9 cellular contexts compared by ENCODE assay signal in genomic region chr10:97500297-97500575, GRCh38. TPM values are rescaled to one million over a fixed set of nuclear protein-coding genes. Genes with fewer than 3 reads are reported as not detected.
A peak's percentile ranks its signal among the peaks of the same experiment; 100 is the strongest.
DNase-seq lines count a peak whose midpoint lies in the region; ATAC-seq, FAIRE-seq and TF ChIP-seq lines count a peak whose summit lies in the region.
"Had no signal": no experiment of that assay in that cellular context is flagged by ENCODE, and none has a peak within 500 bp of the region (broad histone marks: within the 10 kb centered on the region; RNA-seq: fewer than 3 reads in every experiment).

No MANE protein-coding gene starts in this region.

- intact Hi-C loops in adrenal gland (cut with DNase I) = loop anchor here in 1 of 2 donors (5.0 kb wide), 1 partner anchor 42 kb away; no protein-coding TSS in a partner anchor

- ATAC-seq in HG02610 (IDR thresholded peaks at IDR 0.05; ENCODE audit: unreplicated experiment) (no peak), GM21423 (IDR thresholded peaks at IDR 0.05; ENCODE audit: unreplicated experiment) (no peak)

- no peak for DNase-seq in HFFc6
- no peak for DNase-seq in adrenal gland
- no peak for DNase-seq in keratinocyte (ENCODE audit: low read depth, low spot score)
- no peak for DNase-seq in smooth muscle cell (lab: John Stamatoyannopoulos, UW; ENCODE audit: unreplicated experiment)
- no peak for DNase-seq in NCI-H526 treated with DMSO at 0.1 percent for 48 hours (lab: John Stamatoyannopoulos, UW)
- no peak for DNase-seq in NCI-H1436 (lab: John Stamatoyannopoulos, UW)

- peak overlapping the region in 3 of 5 donors; percentile 82 to 93 (median 89) for H3K27ac ChIP-seq in adrenal gland
- no peak overlapping the region for H3K27ac ChIP-seq in keratinocyte (ENCODE audit: control insufficient read depth, insufficient read depth, low read length)
- H3K27ac ChIP-seq in smooth muscle cell (ENCODE audit: low read depth) = peak overlapping the region; percentile 87
- H3K27ac ChIP-seq: SK-N-MC had no signal

- H3F3A ChIP-seq in smooth muscle cell (ENCODE audit: low read depth) = no peaks in the 10 kb centered on the region

- peak overlapping the region; percentile 81 for H3K4me2 ChIP-seq in keratinocyte (ENCODE audit: control insufficient read depth, extremely low read depth, insufficient read depth, low read depth, low read length)
- H3K4me2 ChIP-seq in smooth muscle cell = peak overlapping the region; percentile 88

- TF ChIP-seq CTCF in HFFc6 (IDR thresholded peaks at IDR 0.05) (no peak), adrenal gland (IDR thresholded peaks at IDR 0.05) (no peak), keratinocyte (optimal IDR thresholded peaks at IDR 0.05 in 1 of 3, IDR thresholded peaks at IDR 0.05 in 1 of 3, conservative IDR thresholded peaks at IDR 0.05 in 1 of 3; ENCODE audit: extremely low read depth in 1 of 3, insufficient read depth in 2 of 3, low read length in 3 of 3) (no peak), smooth muscle cell (IDR thresholded peaks at IDR 0.05; ENCODE audit: borderline replicate concordance, insufficient read depth, poor library complexity, severe bottlenecking) (no peak)

- H3K36me3 Mint-ChIP-seq in HFFc6 (ENCODE audit: low read depth) = no peaks in the 10 kb centered on the region; the same call in 1 of the 2 replicates

- no peaks in the 10 kb centered on the region for H3K9me1 ChIP-seq in keratinocyte (ENCODE audit: control insufficient read depth, extremely low read depth, insufficient read depth, low read length)

- FAIRE-seq in keratinocyte (lab: Jason Lieb, UNC) = no peak

- no peaks in the 10 kb centered on the region for H3K36me3 ChIP-seq in adrenal gland (replicated peaks in 1 of 2)
- peaks cover 0 to 2% of the 10 kb centered on the region in 2 experiments for H3K36me3 ChIP-seq in keratinocyte (ENCODE audit: control insufficient read depth in 2 of 2, extremely low read depth in 1 of 2, insufficient read depth in 2 of 2, low read length in 2 of 2)
- H3K36me3 ChIP-seq in smooth muscle cell (ENCODE audit: low read depth) = no peaks in the 10 kb centered on the region

- H3K27me3 ChIP-seq in adrenal gland (no peaks in the 10 kb centered on the region), keratinocyte (ENCODE audit: control insufficient read depth, extremely low read depth, insufficient read depth, low read length) (no peaks in the 10 kb centered on the region), smooth muscle cell (ENCODE audit: low read depth) (no peaks in the 10 kb centered on the region)

- H3K27ac Mint-ChIP-seq in HFFc6 = peak overlapping the region; percentile 83

- H3K4me1 Mint-ChIP-seq in HFFc6 (ENCODE audit: low read depth) = peaks cover 43% of the 10 kb centered on the region

- H3K9me3 ChIP-seq in adrenal gland (replicated peaks in 1 of 3) = no peaks in the 10 kb centered on the region
- H3K9me3 ChIP-seq in keratinocyte (ENCODE audit: control insufficient read depth, low read depth, low read length) = no peaks in the 10 kb centered on the region
- no peaks in the 10 kb centered on the region for H3K9me3 ChIP-seq in smooth muscle cell (replicated peaks; ENCODE audit: low read depth)

- H3K9ac ChIP-seq in keratinocyte (ENCODE audit: control insufficient read depth, extremely low read depth, insufficient read depth, low read length) (peak overlapping the region; percentile 77), smooth muscle cell (ENCODE audit: low read depth) (peak overlapping the region; percentile 76)

- no peak for TF ChIP-seq POLR2A in adrenal gland (IDR thresholded peaks at IDR 0.05)

- dilution Hi-C loops in keratinocyte (cut with MboI; ENCODE audit: extremely low pct_ligation_motif_present, low sequenced_read_pairs) = no loop called here

- H3K4me1 ChIP-seq in adrenal gland (replicated peaks in 1 of 2) (peaks cover 10 to 32% of the 10 kb centered on the region in 2 donors), keratinocyte (ENCODE audit: control insufficient read depth, extremely low read depth, insufficient read depth, low read length) (peaks cover 24% of the 10 kb centered on the region), smooth muscle cell (ENCODE audit: low read depth) (peaks cover 21% of the 10 kb centered on the region)

- H3K4me3 ChIP-seq in adrenal gland (peak overlapping the region in 1 of 4 donors; percentile 80), keratinocyte (ENCODE audit: control insufficient read depth in 2 of 3, extremely low read depth in 1 of 3, insufficient read depth in 2 of 3, low read depth in 1 of 3, low read length in 3 of 3) (peak overlapping the region; percentile 80 to 94 (median 92)), smooth muscle cell (peak overlapping the region; percentile 80)

- 68 to 88% (median 74%) methylated on average over 2 of the region's 2 CpGs for WGBS in adrenal gland, 4 donors
- WGBS in smooth muscle cell (ENCODE audit: low lambda C conversion rate) = 73% methylated on average over 2 of the region's 2 CpGs

- peak overlapping the region; percentile 92 for H3K4me3 Mint-ChIP-seq in HFFc6

- H4K20me1 ChIP-seq in keratinocyte (ENCODE audit: control insufficient read depth, extremely low read depth, insufficient read depth, low read length) (no peaks in the 10 kb centered on the region), smooth muscle cell (ENCODE audit: low read depth) (peaks cover 77% of the 10 kb centered on the region)

- no peaks in the 10 kb centered on the region for H3K9me3 Mint-ChIP-seq in HFFc6

- H3K27me3 Mint-ChIP-seq in HFFc6 (ENCODE audit: insufficient read depth) = no peaks in the 10 kb centered on the region; the same call in none of the 2 replicates

- peaks cover 83% of the 10 kb centered on the region for H3K79me2 ChIP-seq in keratinocyte (ENCODE audit: control insufficient read depth, insufficient read depth, low read length)
- peaks cover 86% of the 10 kb centered on the region for H3K79me2 ChIP-seq in smooth muscle cell (ENCODE audit: low read depth)

- H2AFZ ChIP-seq in keratinocyte (ENCODE audit: control insufficient read depth, low read length) (no peak overlapping the region), smooth muscle cell (ENCODE audit: low read depth) (no peak overlapping the region)

RNA-seq across cellular contexts. Expression of gene UBTD1, which starts 1.5 kb away (rescaled TPM):
- total RNA-seq in HFFc6 (2021; fragmentation: NEBNext Ultra II Directional; extraction: Animal tissue kit (Norgen Biotek cat#: 25700)) = 10 to 100 TPM; 31.3 to 42.1 (median 34.8) TPM
- total RNA-seq in adrenal gland (10 to 100 TPM; 11.6 to 24.2 (median 13.4) TPM), smooth muscle cell (26.5 and 27.1 TPM in 2 replicates)
- polyA plus RNA-seq in adrenal gland (10 to 100 TPM in 2 of 3 donors, 1 to 10 TPM in 1; 1.4 to 20.6 (median 17.4) TPM), keratinocyte (12.0 to 20.5 TPM (median 19.3 TPM) in 3 replicates), smooth muscle cell (59.9 and 61.5 TPM in 2 replicates)
- polyA plus RNA-seq in keratinocyte (2011; ENCODE audit: low read depth) = 3.5 TPM
- 13.3 and 33.4 TPM in 2 replicates for polyA plus RNA-seq in keratinocyte (2011; cell fraction: cytosol; rRNA removed)
- polyA plus RNA-seq in keratinocyte (2011; cell fraction: nucleus; rRNA removed) = 8.4 and 14.1 TPM in 2 replicates
- polyA plus RNA-seq in keratinocyte (2012; ENCODE audit: low replicate concordance) = 17.0 and 24.0 TPM in 2 replicates
- 6.8 to 19.4 TPM (median 11.6 TPM) in 3 replicates for polyA minus RNA-seq in keratinocyte
- 31.7 TPM for polyA minus RNA-seq in keratinocyte (2011; cell fraction: cytosol; rRNA and poly(A)+ RNA removed)
- 9.3 and 9.8 TPM in 2 replicates for polyA minus RNA-seq in keratinocyte (2011; cell fraction: nucleus; rRNA and poly(A)+ RNA removed)

RNA-seq across cellular contexts. Expression of gene MMS19, which starts 2.0 kb away (rescaled TPM):
- total RNA-seq in HFFc6 (2021; fragmentation: NEBNext Ultra II Directional; extraction: Animal tissue kit (Norgen Biotek cat#: 25700)) = 10 to 100 TPM; 53.8 to 61.2 (median 56.3) TPM
- total RNA-seq in adrenal gland = 100 to 1,000 TPM in 1 of 8 donors, 10 to 100 TPM in 7; 38.7 to 139 (median 58.6) TPM
- 10 to 100 TPM; 46.8 to 79.8 (median 68.4) TPM for polyA plus RNA-seq in adrenal gland
- polyA plus RNA-seq in keratinocyte = 72.5 to 74.8 TPM (median 74.4 TPM) in 3 replicates
- polyA plus RNA-seq in keratinocyte (2011; ENCODE audit: low read depth) = 15.5 TPM
- polyA plus RNA-seq in keratinocyte (2011; cell fraction: cytosol; rRNA removed) = 51.5 and 66.8 TPM in 2 replicates
- polyA plus RNA-seq in keratinocyte (2011; cell fraction: nucleus; rRNA removed) = 138 and 144 TPM in 2 replicates
- 46.0 and 61.3 TPM in 2 replicates for polyA plus RNA-seq in keratinocyte (2012; ENCODE audit: low replicate concordance)
- 110 to 140 TPM (median 133 TPM) in 3 replicates for polyA minus RNA-seq in keratinocyte
- 71.9 TPM for polyA minus RNA-seq in keratinocyte (2011; cell fraction: cytosol; rRNA and poly(A)+ RNA removed)
- 74.6 and 85.9 TPM in 2 replicates for polyA minus RNA-seq in keratinocyte (2011; cell fraction: nucleus; rRNA and poly(A)+ RNA removed)
- total RNA-seq in smooth muscle cell = 97.9 and 125 TPM in 2 replicates
- 76.8 and 81.4 TPM in 2 replicates for polyA plus RNA-seq in smooth muscle cell

RNA-seq across cellular contexts. Expression of gene ZDHHC16, which starts 54.3 kb away (rescaled TPM):
- 10 to 100 TPM; 60.7 to 64.9 (median 63.1) TPM for total RNA-seq in HFFc6 (2021; fragmentation: NEBNext Ultra II Directional; extraction: Animal tissue kit (Norgen Biotek cat#: 25700))
- total RNA-seq in adrenal gland (10 to 100 TPM; 18.8 to 42.0 (median 24.3) TPM), smooth muscle cell (48.5 and 50.3 TPM in 2 replicates)
- polyA plus RNA-seq in adrenal gland (10 to 100 TPM; 30.9 to 41.1 (median 38.4) TPM), keratinocyte (63.3 to 77.6 TPM (median 67.8 TPM) in 3 replicates), smooth muscle cell (73.3 and 81.1 TPM in 2 replicates)
- polyA plus RNA-seq in keratinocyte (2011; ENCODE audit: low read depth) = 25.8 TPM
- polyA plus RNA-seq in keratinocyte (2011; cell fraction: cytosol; rRNA removed) = 64.0 and 68.6 TPM in 2 replicates
- 49.2 and 49.4 TPM in 2 replicates for polyA plus RNA-seq in keratinocyte (2011; cell fraction: nucleus; rRNA removed)
- polyA plus RNA-seq in keratinocyte (2012; ENCODE audit: low replicate concordance) = 15.5 and 52.4 TPM in 2 replicates
- 109 to 143 TPM (median 132 TPM) in 3 replicates for polyA minus RNA-seq in keratinocyte
- polyA minus RNA-seq in keratinocyte (2011; cell fraction: cytosol; rRNA and poly(A)+ RNA removed) = 46.6 TPM
- 22.8 and 27.0 TPM in 2 replicates for polyA minus RNA-seq in keratinocyte (2011; cell fraction: nucleus; rRNA and poly(A)+ RNA removed)

RNA-seq across cellular contexts. Expression of gene EXOSC1, which starts 54.4 kb away (rescaled TPM):
- total RNA-seq in HFFc6 (2021; fragmentation: NEBNext Ultra II Directional; extraction: Animal tissue kit (Norgen Biotek cat#: 25700)) = 10 to 100 TPM; 36.2 to 42.8 (median 39.9) TPM
- total RNA-seq in adrenal gland (10 to 100 TPM; 22.3 to 95.8 (median 32.6) TPM), smooth muscle cell (44.9 and 48.7 TPM in 2 replicates)
- polyA plus RNA-seq in adrenal gland (10 to 100 TPM; 38.3 to 46.7 (median 38.5) TPM), keratinocyte (40.9 to 45.7 TPM (median 42.9 TPM) in 3 replicates), smooth muscle cell (61.5 and 97.5 TPM in 2 replicates)
- 13.2 TPM for polyA plus RNA-seq in keratinocyte (2011; ENCODE audit: low read depth)
- 37.0 and 46.2 TPM in 2 replicates for polyA plus RNA-seq in keratinocyte (2011; cell fraction: cytosol; rRNA removed)
- polyA plus RNA-seq in keratinocyte (2011; cell fraction: nucleus; rRNA removed) = 30.4 and 33.5 TPM in 2 replicates
- 35.8 and 41.0 TPM in 2 replicates for polyA plus RNA-seq in keratinocyte (2012; ENCODE audit: low replicate concordance)
- polyA minus RNA-seq in keratinocyte = 18.1 to 36.1 TPM (median 24.5 TPM) in 3 replicates
- 12.9 TPM for polyA minus RNA-seq in keratinocyte (2011; cell fraction: cytosol; rRNA and poly(A)+ RNA removed)
- 6.2 and 6.6 TPM in 2 replicates for polyA minus RNA-seq in keratinocyte (2011; cell fraction: nucleus; rRNA and poly(A)+ RNA removed)
